In the genomic region with DNA sequence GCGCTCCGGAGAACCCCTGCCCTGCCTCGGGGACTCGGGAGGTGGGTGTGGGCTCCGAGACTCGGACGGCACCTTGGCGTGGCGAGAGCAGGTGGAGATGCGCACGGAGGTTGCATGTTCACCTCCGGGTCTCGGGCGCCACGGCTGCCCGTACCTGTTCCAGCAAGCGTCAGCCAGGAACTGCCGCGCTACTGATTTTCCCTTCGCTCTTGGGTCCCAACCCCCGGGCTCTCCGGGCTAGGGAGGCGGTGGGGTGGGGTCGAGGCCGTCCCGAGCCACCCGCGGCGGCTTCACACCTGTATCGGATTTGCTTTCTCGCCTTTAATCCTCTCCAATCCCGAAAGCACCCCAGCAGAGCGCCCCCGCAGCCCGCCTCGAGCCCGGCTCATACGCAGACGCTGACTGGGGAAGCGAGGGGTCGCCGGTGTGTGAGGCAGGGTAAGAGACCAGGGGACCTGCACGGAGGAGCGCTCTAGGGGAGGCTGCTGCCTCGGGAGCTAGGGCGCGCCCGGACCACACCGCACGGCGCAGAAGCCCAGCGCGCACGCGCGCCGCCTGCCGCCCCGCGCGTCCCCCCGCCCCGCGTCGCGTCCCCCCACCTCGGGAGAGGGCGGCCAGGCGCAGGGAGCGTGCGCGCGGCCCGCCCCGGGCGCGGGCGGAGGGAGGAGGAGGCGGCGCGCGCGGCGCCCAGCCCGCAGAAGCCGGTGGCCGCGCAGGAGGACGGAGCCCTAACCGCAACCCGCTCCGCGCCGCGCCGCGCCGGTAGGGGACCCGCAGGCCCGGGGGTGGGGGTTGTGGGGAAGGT, we compare ENCODE assay signal across 8 cellular contexts. TPM values are rescaled to one million over a fixed set of nuclear protein-coding genes. Genes with fewer than 3 reads are reported as not detected.
DNase-seq lines count a peak whose midpoint lies in the region; ATAC-seq and TF ChIP-seq lines count a peak whose summit lies in the region.

A gene with protein sequence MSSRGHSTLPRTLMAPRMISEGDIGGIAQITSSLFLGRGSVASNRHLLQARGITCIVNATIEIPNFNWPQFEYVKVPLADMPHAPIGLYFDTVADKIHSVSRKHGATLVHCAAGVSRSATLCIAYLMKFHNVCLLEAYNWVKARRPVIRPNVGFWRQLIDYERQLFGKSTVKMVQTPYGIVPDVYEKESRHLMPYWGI (plus strand): TSS at position 695 of the 805 bp plus-strand sequence. CDS start 22,382 bp downstream, outside the sequence.

- peak; percentile 74 for DNase-seq in DMS53 treated with DMSO at 0.1 percent for 48 hours (lab: John Stamatoyannopoulos, UW; ENCODE audit: unreplicated experiment)
- peak; percentile 65 to 78 for DNase-seq in SJSA1 (ENCODE audit: low read depth in 1 of 2, low spot score in 2 of 2)
- peak; percentile 73 for DNase-seq in activated gamma-delta T cell treated with anti-CD3 and anti-CD28 coated beads, Interleukin-2, amount 50 U/mL, for 16 hours (ENCODE audit: low read depth)
- peak in 1 of 2 donors; percentile 88 for DNase-seq in foreskin keratinocyte
- peak; percentile 73 for DNase-seq in stromal cell of bone marrow (ENCODE audit: low read depth)

- peak within 1 kb of the TSS; percentile 89 for H3K9ac ChIP-seq in KMS-11

- no peak for TF ChIP-seq CTCF in KMS-11 (conservative IDR thresholded peaks at IDR 0.05; ENCODE audit: low read depth, low read length)
- peak; percentile 27 for TF ChIP-seq CTCF in foreskin keratinocyte (conservative IDR thresholded peaks at IDR 0.05)

- peak within 1 kb of the TSS; percentile 94 for H2AFZ ChIP-seq in KMS-11 (ENCODE audit: low read depth)
- H2AFZ ChIP-seq in neuron (ENCODE audit: low read depth, low read length): peak within 1 kb of the TSS; percentile 98

- peak within 1 kb of the TSS; percentile 91 for H3K4me2 ChIP-seq in KMS-11

- peaks cover 13% of the 10 kb centered on the region; the same call in 1 of the 2 replicates for H3K79me2 ChIP-seq in KMS-11 (ENCODE audit: insufficient read depth, low read depth)

- H3K27me3 ChIP-seq in KMS-11 (ENCODE audit: insufficient read depth, low read depth) (no peaks in the 10 kb centered on the region), SJSA1 (replicated peaks) (no peaks in the 10 kb centered on the region), foreskin keratinocyte (no peaks in the 10 kb centered on the region), neuron (ENCODE audit: insufficient read depth, low read length) (no peaks in the 10 kb centered on the region)

- H3K4me3 ChIP-seq in KMS-11 (IDR thresholded peaks at IDR 0.05; ENCODE audit: insufficient read depth, low read depth, low read length) (peak within 1 kb of the TSS; percentile 51), SJSA1 (peak within 1 kb of the TSS; percentile 73), neuron (ENCODE audit: low read length) (peak within 1 kb of the TSS; percentile 98)

- H3K9me3 ChIP-seq in SJSA1 (replicated peaks) (no peaks in the 10 kb centered on the region), neuron (ENCODE audit: low read length) (no peaks in the 10 kb centered on the region)

- ATAC-seq in GM21529 (IDR thresholded peaks at IDR 0.05; ENCODE audit: unreplicated experiment) (peak; percentile 67), foreskin keratinocyte (peak; percentile 28)

- no peaks in the 10 kb centered on the region for H4K20me1 ChIP-seq in KMS-11 (ENCODE audit: insufficient read depth)

- H3K27ac ChIP-seq in KMS-11 (peak within 1 kb of the TSS; percentile 68), SJSA1 (peak within 1 kb of the TSS; percentile 99), foreskin keratinocyte (peak within 1 kb of the TSS; percentile 88)

- H3K4me1 ChIP-seq in KMS-11 (ENCODE audit: low read depth, poor library complexity, severe bottlenecking): peaks cover 21% of the 10 kb centered on the region
- H3K4me1 ChIP-seq in SJSA1 (replicated peaks): peaks cover 59% of the 10 kb centered on the region
- H3K4me1 ChIP-seq in foreskin keratinocyte: peaks cover 8% of the 10 kb centered on the region
- peaks cover 35% of the 10 kb centered on the region for H3K4me1 ChIP-seq in neuron (ENCODE audit: insufficient read depth, low read length)

- H3K36me3 ChIP-seq in KMS-11 (ENCODE audit: insufficient read depth): no peaks in the 10 kb centered on the region
- peaks cover 14% of the 10 kb centered on the region; the same call in 1 of the 2 replicates for H3K36me3 ChIP-seq in SJSA1
- H3K36me3 ChIP-seq in neuron (ENCODE audit: insufficient read depth, low read length): no peaks in the 10 kb centered on the region

RNA-seq across cellular contexts. Expression of the gene that starts here (rescaled TPM):
- total RNA-seq in SJSA1 (2014; rRNA removed; shearing (Covaris generic)): 91.2 and 94.6 TPM in 2 replicates
- 128 and 131 TPM in 2 replicates for total RNA-seq in foreskin keratinocyte
- 117 and 128 TPM in 2 replicates for polyA plus RNA-seq in foreskin keratinocyte
